ENCODE assay signal across 11 cellular contexts in the genomic region with DNA sequence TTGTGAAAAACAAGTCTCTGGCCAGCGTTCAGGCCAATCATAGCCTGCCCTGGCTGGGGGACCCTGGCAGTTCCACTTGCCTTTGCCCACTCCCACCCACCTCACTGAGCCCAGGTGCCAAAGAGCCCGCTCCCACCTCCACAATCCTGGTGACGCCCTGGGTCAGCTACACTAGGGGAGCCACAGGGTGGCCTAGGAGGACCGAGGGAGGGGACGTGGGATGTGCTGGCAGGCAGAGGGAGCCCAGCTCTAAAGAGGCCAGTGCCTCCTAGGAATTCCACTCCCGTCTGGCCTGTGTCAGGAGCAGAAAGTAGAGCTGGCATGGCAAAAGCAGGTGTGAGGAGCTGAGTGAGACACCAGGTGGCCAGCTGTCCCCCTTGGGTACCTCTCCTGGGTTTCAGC. TPM values are rescaled to one million over a fixed set of nuclear protein-coding genes. Genes with fewer than 3 reads are reported as not detected.
DNase-seq lines count a peak whose midpoint lies in the region; ATAC-seq, FAIRE-seq and TF ChIP-seq lines count a peak whose summit lies in the region.
"Had no signal": no experiment of that assay in that cellular context is flagged by ENCODE, and none has a peak within 500 bp of the region (broad histone marks: within the 10 kb centered on the region; RNA-seq: fewer than 3 reads in every experiment).

No MANE protein-coding gene starts in this region.

- no peaks in the 10 kb centered on the region for H4K20me1 ChIP-seq in HepG2 (ENCODE audit: insufficient read depth, low read length)

- intact Hi-C loops in HepG2 (cut with micrococcal nuclease; ENCODE audit: unreplicated experiment) (no loop called here), vagina (cut with DNase I) (no loop called here)

- peaks cover 1% of the 10 kb centered on the region for H3K4me1 Mint-ChIP-seq in activated naive CD8-positive, alpha-beta T cell treated with anti-CD3 and anti-CD28 coated beads, Interleukin-2, amount 10 ng/mL, durations not matched to agents 7 days and 5 days
- H3K4me1 Mint-ChIP-seq in activated naive CD8-positive, alpha-beta T cell treated with anti-CD3 and anti-CD28 coated beads for 36 hours: no peaks in the 10 kb centered on the region
- H3K4me1 Mint-ChIP-seq in activated T-helper 17 cell treated with anti-CD3 and anti-CD28 coated beads, Interleukin-2, amount 50 U/mL, for 72 hours: no peaks in the 10 kb centered on the region

- H3K36me3 ChIP-seq in HepG2 (replicated peaks in 1 of 2; ENCODE audit: control insufficient read depth in 1 of 2, insufficient read depth in 2 of 2, low read length in 2 of 2): no peaks in the 10 kb centered on the region
- no peaks in the 10 kb centered on the region for H3K36me3 ChIP-seq in rectal smooth muscle tissue (ENCODE audit: control insufficient read depth, insufficient read depth, low read length)
- H3K36me3 ChIP-seq in vagina: no peaks in the 10 kb centered on the region

- 12% methylated on average over 6 of the region's 6 CpGs for WGBS in HepG2 (ENCODE audit: low lambda C conversion rate)

- no peak overlapping the region for H3K27ac ChIP-seq in HepG2 (ENCODE audit: extremely low read length, insufficient read depth, low read length)
- peak overlapping the region; percentile 97 for H3K27ac ChIP-seq in rectal smooth muscle tissue (ENCODE audit: low read depth, low read length)
- peak overlapping the region; percentile 73 for H3K27ac ChIP-seq in vagina
- H3K27ac ChIP-seq: HL-60 had no signal

- H3K9ac ChIP-seq in HepG2 (ENCODE audit: insufficient read depth, low read depth, low read length): no peak overlapping the region
- no peak overlapping the region for H3K9ac ChIP-seq in rectal smooth muscle tissue (ENCODE audit: low read length)

- peak; percentile 15 for DNase-seq in activated naive CD8-positive, alpha-beta T cell treated with anti-CD3 and anti-CD28 coated beads, Interleukin-2, amount 10 ng/mL, durations not matched to agents 7 days and 5 days
- no peak for DNase-seq in activated naive CD8-positive, alpha-beta T cell treated with anti-CD3 and anti-CD28 coated beads for 36 hours
- DNase-seq in HepG2 (ENCODE audit: low spot score) (no peak), vagina (ENCODE audit: extremely low spot score in 2 of 2) (no peak), NCI-H2081 (lab: John Stamatoyannopoulos, UW) (no peak), GM19238 (ENCODE audit: insufficient read length, low spot score) (no peak)
- DNase-seq: islet precursor cell had no signal

- H3K27ac Mint-ChIP-seq in activated naive CD8-positive, alpha-beta T cell treated with anti-CD3 and anti-CD28 coated beads, Interleukin-2, amount 10 ng/mL, durations not matched to agents 7 days and 5 days: no peak overlapping the region
- H3K27ac Mint-ChIP-seq in activated naive CD8-positive, alpha-beta T cell treated with anti-CD3 and anti-CD28 coated beads for 36 hours: no peak overlapping the region
- H3K27ac Mint-ChIP-seq in activated T-helper 17 cell treated with anti-CD3 and anti-CD28 coated beads, Interleukin-2, amount 50 U/mL, for 72 hours: no peak overlapping the region

- H3K9me3 ChIP-seq in HepG2 (ENCODE audit: low read length) (no peaks in the 10 kb centered on the region), vagina (no peaks in the 10 kb centered on the region)

- H3K4me1 ChIP-seq in HepG2 (ENCODE audit: insufficient read depth, low read length) (peaks cover 16% of the 10 kb centered on the region), rectal smooth muscle tissue (ENCODE audit: control insufficient read depth, insufficient read depth, low read length) (peaks cover 82% of the 10 kb centered on the region), vagina (peaks cover 94% of the 10 kb centered on the region)

- H3K4me2 ChIP-seq in HepG2 (ENCODE audit: low read depth, low read length): no peak overlapping the region

- BruUV-seq in HepG2 (replicated peaks; lab: Mats Ljungman, UMichigan): no TSS peak

- H3K9me3 Mint-ChIP-seq in activated naive CD8-positive, alpha-beta T cell treated with anti-CD3 and anti-CD28 coated beads, Interleukin-2, amount 10 ng/mL, durations not matched to agents 7 days and 5 days: no peaks in the 10 kb centered on the region
- H3K9me3 Mint-ChIP-seq in activated naive CD8-positive, alpha-beta T cell treated with anti-CD3 and anti-CD28 coated beads for 36 hours: no peaks in the 10 kb centered on the region
- no peaks in the 10 kb centered on the region for H3K9me3 Mint-ChIP-seq in activated T-helper 17 cell treated with anti-CD3 and anti-CD28 coated beads, Interleukin-2, amount 50 U/mL, for 72 hours

- H3K36me3 Mint-ChIP-seq in activated naive CD8-positive, alpha-beta T cell treated with anti-CD3 and anti-CD28 coated beads, Interleukin-2, amount 10 ng/mL, durations not matched to agents 7 days and 5 days: no peaks in the 10 kb centered on the region
- H3K36me3 Mint-ChIP-seq in activated naive CD8-positive, alpha-beta T cell treated with anti-CD3 and anti-CD28 coated beads for 36 hours: no peaks in the 10 kb centered on the region
- no peaks in the 10 kb centered on the region for H3K36me3 Mint-ChIP-seq in activated T-helper 17 cell treated with anti-CD3 and anti-CD28 coated beads, Interleukin-2, amount 50 U/mL, for 72 hours (ENCODE audit: low read depth)

- in situ Hi-C loops in HepG2 (cut with HindIII; ENCODE audit: extremely low pct_ligation_motif_present, low pct_unique_long_range_greater_than_20kb): no loop called here

- H2AFZ ChIP-seq in HepG2 (ENCODE audit: low read length): no peak overlapping the region

- H3K4me3 ChIP-seq in HepG2 (replicated peaks in 1 of 3; ENCODE audit: insufficient read depth in 1 of 3, low read depth in 2 of 3, low read length in 3 of 3) (no peak overlapping the region), rectal smooth muscle tissue (ENCODE audit: low read length) (no peak overlapping the region), vagina (no peak overlapping the region)

- peaks cover 6% of the 10 kb centered on the region for H3K27me3 Mint-ChIP-seq in activated naive CD8-positive, alpha-beta T cell treated with anti-CD3 and anti-CD28 coated beads, Interleukin-2, amount 10 ng/mL, durations not matched to agents 7 days and 5 days
- no peaks in the 10 kb centered on the region for H3K27me3 Mint-ChIP-seq in activated naive CD8-positive, alpha-beta T cell treated with anti-CD3 and anti-CD28 coated beads for 36 hours
- H3K27me3 Mint-ChIP-seq in activated T-helper 17 cell treated with anti-CD3 and anti-CD28 coated beads, Interleukin-2, amount 50 U/mL, for 72 hours: peaks cover 19% of the 10 kb centered on the region

- no peak for ATAC-seq in activated naive CD8-positive, alpha-beta T cell treated with anti-CD3 and anti-CD28 coated beads, Interleukin-2, amount 10 ng/mL, durations not matched to agents 7 days and 5 days (ENCODE audit: low read depth)
- ATAC-seq in HepG2: peak; percentile 21; the same call in 2 of the 3 replicates
- ATAC-seq in activated T-helper 17 cell treated with anti-CD3 and anti-CD28 coated beads, Interleukin-2, amount 50 U/mL, for 72 hours (replicated peaks): no peak

- CTCF ChIA-PET in HepG2 (lab: Yijun Ruan, JAX; ENCODE audit: low intra/inter-chr PET ratio, low total read pairs): no interaction called here

- H3K4me3 Mint-ChIP-seq in activated naive CD8-positive, alpha-beta T cell treated with anti-CD3 and anti-CD28 coated beads, Interleukin-2, amount 10 ng/mL, durations not matched to agents 7 days and 5 days: no peak overlapping the region
- H3K4me3 Mint-ChIP-seq in activated naive CD8-positive, alpha-beta T cell treated with anti-CD3 and anti-CD28 coated beads for 36 hours: no peak overlapping the region
- no peak overlapping the region for H3K4me3 Mint-ChIP-seq in activated T-helper 17 cell treated with anti-CD3 and anti-CD28 coated beads, Interleukin-2, amount 50 U/mL, for 72 hours

- no peak for TF ChIP-seq EP300 in HepG2 (IDR thresholded peaks at IDR 0.05; ENCODE audit: low read depth in 2 of 2, low read length in 2 of 2)
- TF ChIP-seq EP300 in HepG2 (CRISPR knock-in tag; IDR thresholded peaks at IDR 0.05; ENCODE audit: borderline replicate concordance): no peak

- FAIRE-seq in HepG2 (lab: Jason Lieb, UNC): no peak
- FAIRE-seq: A204.1 had no signal

- H3K27me3 ChIP-seq in HepG2 (ENCODE audit: control insufficient read depth in 1 of 2, insufficient read depth in 2 of 2, low read length in 2 of 2) (peaks cover 6 to 78% of the 10 kb centered on the region in 2 experiments; a peak in 4 of 5 replicates), rectal smooth muscle tissue (ENCODE audit: control insufficient read depth, insufficient read depth, low read length) (no peaks in the 10 kb centered on the region), vagina (no peaks in the 10 kb centered on the region)

- no peak for TF ChIP-seq CTCF in HepG2 (CRISPR knock-in tag; IDR thresholded peaks at IDR 0.05)
- no peak for TF ChIP-seq CTCF in vagina (IDR thresholded peaks at IDR 0.05)

- no peak for TF ChIP-seq RAD21 in HepG2 (CRISPR knock-in tag; IDR thresholded peaks at IDR 0.05)

- POLR2A ChIA-PET in activated naive CD8-positive, alpha-beta T cell treated with anti-CD3 and anti-CD28 coated beads, Interleukin-2, amount 10 ng/mL, durations not matched to agents 7 days and 5 days (lab: Charles Lee): interaction anchor here (1.0 kb wide), 1 partner anchor 9 kb away, joined by 3 read pairs; no protein-coding TSS in a partner anchor
- POLR2A ChIA-PET in HepG2 (lab: Yijun Ruan, JAX): no interaction called here

- no peaks in the 10 kb centered on the region for H3K79me2 ChIP-seq in HepG2 (ENCODE audit: insufficient read depth, low read length)

- TF ChIP-seq POLR2A in HepG2 (IDR thresholded peaks at IDR 0.05; ENCODE audit: insufficient read depth in 1 of 2, low read depth in 2 of 2, low read length in 2 of 2) (no peak), vagina (IDR thresholded peaks at IDR 0.05) (no peak)

RNA-seq across cellular contexts. Expression of a gene that starts 49.3 kb away (rescaled TPM):
- 10 to 100 TPM; 15.1 to 21.2 TPM for total RNA-seq in activated naive CD8-positive, alpha-beta T cell treated with anti-CD3 and anti-CD28 coated beads, Interleukin-2, amount 10 ng/mL, durations not matched to agents 7 days and 5 days
- 1 to 10 TPM in 1 of 2 experiments, under 1 TPM in 1; 0.89 to 1.4 TPM for total RNA-seq in activated naive CD8-positive, alpha-beta T cell treated with anti-CD3 and anti-CD28 coated beads for 36 hours
- total RNA-seq in HepG2 (2016; rRNA removed; fragmentation: Illumina TruSeq; extraction: Trizol): 1.9 TPM in 2 replicates
- total RNA-seq in HepG2 (2016; cell fraction: cytosol; rRNA removed; fragmentation: Illumina TruSeq; extraction: Trizol; ENCODE audit: low read depth): 0.51 and 0.71 TPM in 2 replicates
- total RNA-seq in HepG2 (2016; cell fraction: insoluble cytoplasmic fraction; rRNA removed; fragmentation: Illumina TruSeq; extraction: Trizol): 1.1 and 1.7 TPM in 2 replicates
- total RNA-seq in HepG2 (2016; cell fraction: membrane; rRNA removed; fragmentation: Illumina TruSeq; extraction: Trizol): 1.9 and 2.2 TPM in 2 replicates
- total RNA-seq in HepG2 (2016; cell fraction: nucleus; rRNA removed; fragmentation: Illumina TruSeq; extraction: Trizol): 3.7 and 4.7 TPM in 2 replicates
- polyA plus RNA-seq in HepG2 (2011; rRNA removed): 118 and 127 TPM in 2 replicates
- polyA plus RNA-seq in HepG2 (2011; cell fraction: cytosol; rRNA removed): 72.1 and 78.8 TPM in 2 replicates
- polyA plus RNA-seq in HepG2 (2011; cell fraction: nucleus; rRNA removed): 302 and 373 TPM in 2 replicates
- 63.6 and 87.8 TPM in 2 replicates for polyA plus RNA-seq in HepG2 (2012)
- polyA plus RNA-seq in HepG2 (2016; cell fraction: cytosol; fragmentation: Illumina TruSeq; extraction: Trizol; ENCODE audit: low read depth): 0.35 and 0.62 TPM in 2 replicates
- 1.3 and 1.7 TPM in 2 replicates for polyA plus RNA-seq in HepG2 (2016; cell fraction: insoluble cytoplasmic fraction; fragmentation: Illumina TruSeq; extraction: Trizol; ENCODE audit: low read depth)
- polyA plus RNA-seq in HepG2 (2016; cell fraction: membrane; fragmentation: Illumina TruSeq; extraction: Trizol; ENCODE audit: low read depth): 0.73 and 0.90 TPM in 2 replicates
- polyA plus RNA-seq in HepG2 (2016; cell fraction: nucleus; fragmentation: Illumina TruSeq; extraction: Trizol; ENCODE audit: insufficient read depth, low read depth): 1.9 and 2.0 TPM in 2 replicates
- polyA minus RNA-seq in HepG2 (2011; rRNA and poly(A)+ RNA removed; ENCODE audit: low replicate concordance): 3.6 and 445 TPM in 2 replicates
- polyA minus RNA-seq in HepG2 (2011; cell fraction: cytosol; rRNA and poly(A)+ RNA removed): 116 and 155 TPM in 2 replicates
- polyA minus RNA-seq in HepG2 (2011; cell fraction: nucleus; rRNA and poly(A)+ RNA removed): 504 and 544 TPM in 2 replicates
- total RNA-seq in vagina: 216 TPM
- total RNA-seq in activated T-helper 17 cell treated with anti-CD3 and anti-CD28 coated beads, Interleukin-2, amount 50 U/mL, for 72 hours: 10 to 100 TPM in 1 of 2 donors, 1 to 10 TPM in 1; 4.4 to 44.9 TPM
